In the genomic region with DNA sequence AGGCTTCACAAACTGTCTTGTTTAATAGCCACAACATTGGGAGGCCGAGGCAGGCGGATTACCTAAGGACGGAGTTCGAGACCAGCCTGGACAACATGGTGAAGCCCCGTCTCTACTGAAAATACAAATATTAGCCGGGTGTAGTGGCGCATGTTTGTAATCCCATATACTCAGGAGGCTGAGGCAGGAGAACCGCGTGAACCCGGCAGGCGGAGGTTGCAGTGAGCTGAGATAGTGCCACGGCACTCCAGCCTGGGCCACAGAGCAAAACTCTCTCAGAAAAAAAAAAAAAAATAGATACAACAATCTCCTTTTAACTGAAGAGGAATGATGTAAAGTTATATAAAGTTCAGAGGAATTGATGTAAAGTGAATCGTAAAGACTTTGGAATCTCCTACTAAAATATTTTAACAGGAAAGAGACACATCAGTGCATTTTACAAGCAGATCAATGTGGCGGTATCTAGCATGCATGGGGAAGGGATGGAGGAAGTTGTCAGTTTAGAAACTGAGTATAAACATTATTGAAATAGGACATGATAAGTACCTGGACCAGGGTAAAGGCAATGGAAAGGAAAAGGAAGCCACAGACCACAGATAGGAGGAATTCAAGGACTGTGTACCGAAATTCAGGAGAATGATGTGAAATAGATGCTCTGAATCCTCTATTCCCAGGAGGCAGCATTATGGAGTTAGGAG, we compare ENCODE assay signal across 10 cellular contexts. TPM values are rescaled to one million over a fixed set of nuclear protein-coding genes. Genes with fewer than 3 reads are reported as not detected.
DNase-seq lines count a peak whose midpoint lies in the region; ATAC-seq and TF ChIP-seq lines count a peak whose summit lies in the region.
"Had no signal": no experiment of that assay in that cellular context is flagged by ENCODE, and none has a peak within 500 bp of the region (broad histone marks: within the 10 kb centered on the region; RNA-seq: fewer than 3 reads in every experiment).

No MANE protein-coding gene starts in this region.

- H3K9me3 ChIP-seq in parathyroid adenoma (ENCODE audit: control insufficient read depth, low read length) = no peaks in the 10 kb centered on the region
- H3K9me3 ChIP-seq: right atrium auricular region had no signal

- H3K27ac ChIP-seq in parathyroid adenoma = peak overlapping the region; percentile 85
- H3K27ac ChIP-seq: foreskin keratinocyte, right atrium auricular region had no signal

- H2AFZ ChIP-seq in parathyroid adenoma = no peak overlapping the region

- peaks cover 8 to 42% of the 10 kb centered on the region in 2 donors for H3K36me3 Mint-ChIP-seq in activated naive CD4-positive, alpha-beta T cell treated with anti-CD3 and anti-CD28 coated beads, Interleukin-2, amount 50 U/mL, for 72 hours

- no peaks in the 10 kb centered on the region for H3K36me3 ChIP-seq in parathyroid adenoma (ENCODE audit: control insufficient read depth, insufficient read depth, low read length)
- H3K36me3 ChIP-seq: right atrium auricular region had no signal

- peaks cover 9% of the 10 kb centered on the region for H3K4me1 ChIP-seq in parathyroid adenoma
- H3K4me1 ChIP-seq: foreskin keratinocyte, right atrium auricular region had no signal

- H3K79me2 ChIP-seq in parathyroid adenoma = no peaks in the 10 kb centered on the region

- H3K4me3 ChIP-seq in parathyroid adenoma (ENCODE audit: low read depth, low read length) (no peak overlapping the region), foreskin fibroblast (ENCODE audit: low read depth in 1 of 2, low read length in 2 of 2) (no peak overlapping the region)
- H3K4me3 ChIP-seq: K562, right atrium auricular region had no signal

- H3K27me3 ChIP-seq in parathyroid adenoma (ENCODE audit: control insufficient read depth, insufficient read depth, low read length) = no peaks in the 10 kb centered on the region
- H3K27me3 ChIP-seq: foreskin keratinocyte, right atrium auricular region had no signal

- no peak overlapping the region for H3K4me2 ChIP-seq in parathyroid adenoma (ENCODE audit: low read length)

- peaks cover 0 to 2% of the 10 kb centered on the region in 2 donors for H3K9me3 Mint-ChIP-seq in activated naive CD4-positive, alpha-beta T cell treated with anti-CD3 and anti-CD28 coated beads, Interleukin-2, amount 50 U/mL, for 72 hours

- TF ChIP-seq CTCF in parathyroid adenoma (IDR thresholded peaks at IDR 0.05) (no peak), foreskin fibroblast (IDR thresholded peaks at IDR 0.05; ENCODE audit: low read depth, low read length) (no peak)

- no peak overlapping the region for H3K9ac ChIP-seq in parathyroid adenoma

- no peak for ATAC-seq in activated naive CD4-positive, alpha-beta T cell treated with anti-CD3 and anti-CD28 coated beads, Interleukin-2, amount 50 U/mL, for 72 hours
- ATAC-seq: foreskin keratinocyte had no signal

- H3K27ac Mint-ChIP-seq in activated naive CD4-positive, alpha-beta T cell treated with anti-CD3 and anti-CD28 coated beads, Interleukin-2, amount 50 U/mL, for 72 hours = peak overlapping the region; percentile 90 to 91

- peak; percentile 25 for DNase-seq in GF-D8 (lab: John Stamatoyannopoulos, UW)
- peak; percentile 55 for DNase-seq in NAMALWA (ENCODE audit: low spot score)
- DNase-seq in activated naive CD4-positive, alpha-beta T cell treated with anti-CD3 and anti-CD28 coated beads, Interleukin-2, amount 50 U/mL, for 72 hours (ENCODE audit: low spot score in 2 of 2) = no peak
- no peak for DNase-seq in NCI-H446 treated with DMSO at 0.1 percent for 48 hours (lab: John Stamatoyannopoulos, UW)
- DNase-seq in NCI-H146 treated with DMSO at 0.1 percent for 48 hours (lab: John Stamatoyannopoulos, UW; ENCODE audit: unreplicated experiment) = no peak
- DNase-seq in foreskin fibroblast = no peak
- DNase-seq: foreskin keratinocyte had no signal

RNA-seq across cellular contexts. Expression of gene PTPRC, which starts 41.5 kb away (rescaled TPM):
- total RNA-seq in activated naive CD4-positive, alpha-beta T cell treated with anti-CD3 and anti-CD28 coated beads, Interleukin-2, amount 50 U/mL, for 72 hours = 100 to 1,000 TPM; 433 to 644 TPM
- total RNA-seq: foreskin keratinocyte had no signal

Comparison
In these comparisons a context has a peak if more than half of its experiments do, and no peak if none do; other contexts are left out.
1. DNase-seq: peak in GF-D8 (single experiment) and NAMALWA (single experiment); none in activated naive CD4-positive, alpha-beta T cell treated with anti-CD3 and anti-CD28 coated beads, Interleukin-2, amount 50 U/mL, for 72 hours (0 of 2), NCI-H446 treated with DMSO at 0.1 percent for 48 hours (single experiment), NCI-H146 treated with DMSO at 0.1 percent for 48 hours (single experiment) and foreskin fibroblast (0 of 2).